18 cellular contexts compared by ENCODE assay signal in genomic region chrX:17601816-17602215, GRCh38.
"Had no signal": no experiment of that assay in that cellular context is flagged by ENCODE, and none has a peak within 500 bp of the region (broad histone marks: within the 10 kb centered on the region; RNA-seq: fewer than 3 reads in every experiment).

No MANE protein-coding gene starts in this region.

- H3K4me3 ChIP-seq: ovary, uterus had no signal

- H3K36me3 ChIP-seq: ovary, uterus had no signal

- H3K36me3 Mint-ChIP-seq: memory B cell had no signal

- H3K4me1 Mint-ChIP-seq: activated B cell treated with CpG ODN at 0.5 μM for 24 hours; activated CD4-positive, alpha-beta T cell treated with anti-CD3 and anti-CD28 coated beads, Interleukin-2, amount 10 ng/mL, durations not matched to agents 24 days and 14 days; activated naive CD8-positive, alpha-beta T cell treated with anti-CD3 and anti-CD28 coated beads, Interleukin-2, amount 50 U/mL, for 24 hours; memory B cell had no signal

- H3K27me3 ChIP-seq: ovary, uterus had no signal

- H3K27ac ChIP-seq: epithelial cell of prostate, ovary had no signal

- H3K9me3 ChIP-seq: ovary, uterus had no signal

- H3K27me3 Mint-ChIP-seq: activated B cell treated with CpG ODN at 0.5 μM for 24 hours, memory B cell had no signal

- H3K4me3 Mint-ChIP-seq: activated B cell treated with CpG ODN at 0.5 μM for 24 hours; activated CD4-positive, alpha-beta T cell treated with anti-CD3 and anti-CD28 coated beads, Interleukin-2, amount 10 ng/mL, durations not matched to agents 24 days and 14 days; activated naive CD8-positive, alpha-beta T cell treated with anti-CD3 and anti-CD28 coated beads, Interleukin-2, amount 50 U/mL, for 24 hours; memory B cell; stimulated activated naive CD8-positive, alpha-beta T cell treated with anti-CD3 and anti-CD28 coated beads, Interleukin-15, Interleukin-2, amounts not matched to agents 100 ng/mL and 50 ng/mL, for 24 hours; T-helper 1 cell treated with Interleukin-12 subunit alpha and Interleukin-12 subunit beta and Interleukin-4 antibody, amounts not matched to agents 30 μg/mL and 1 μg/mL, for 36 hours had no signal

- ATAC-seq: activated naive CD8-positive, alpha-beta T cell treated with anti-CD3 and anti-CD28 coated beads, Interleukin-2, amount 50 U/mL, for 24 hours; left lobe of liver had no signal

- DNase-seq: activated B cell treated with CpG ODN at 0.5 μM for 24 hours; activated CD4-positive, alpha-beta T cell treated with anti-CD3 and anti-CD28 coated beads, Interleukin-2, amount 10 ng/mL, durations not matched to agents 24 days and 14 days; activated naive CD4-positive, alpha-beta T cell treated with Interleukin-2 at 50 U/mL for 16 hours; activated naive CD8-positive, alpha-beta T cell treated with anti-CD3 and anti-CD28 coated beads, Interleukin-2, amount 50 U/mL, for 24 hours; caudate nucleus; cortex of kidney; effector CD8-positive, alpha-beta T cell; hippocampal formation; islet precursor cell; ovary; stimulated activated CD4-positive, alpha-beta T cell treated with anti-CD3 and anti-CD28 coated beads, Interleukin-4, amount 100 ng/mL, for 1 hour; stimulated activated CD8-positive, alpha-beta memory T cell treated with anti-CD3 and anti-CD28 coated beads, Interleukin-4, amount 100 ng/mL, for 48 hours; uterus had no signal

- H3K9me3 Mint-ChIP-seq: activated B cell treated with CpG ODN at 0.5 μM for 24 hours; activated CD4-positive, alpha-beta T cell treated with anti-CD3 and anti-CD28 coated beads, Interleukin-2, amount 10 ng/mL, durations not matched to agents 24 days and 14 days; activated naive CD8-positive, alpha-beta T cell treated with anti-CD3 and anti-CD28 coated beads, Interleukin-2, amount 50 U/mL, for 24 hours; memory B cell; stimulated activated naive CD8-positive, alpha-beta T cell treated with anti-CD3 and anti-CD28 coated beads, Interleukin-15, Interleukin-2, amounts not matched to agents 100 ng/mL and 50 ng/mL, for 24 hours; T-helper 1 cell treated with Interleukin-12 subunit alpha and Interleukin-12 subunit beta and Interleukin-4 antibody, amounts not matched to agents 30 μg/mL and 1 μg/mL, for 36 hours had no signal

- H3K27ac Mint-ChIP-seq: activated B cell treated with CpG ODN at 0.5 μM for 24 hours; activated CD4-positive, alpha-beta T cell treated with anti-CD3 and anti-CD28 coated beads, Interleukin-2, amount 10 ng/mL, durations not matched to agents 24 days and 14 days; activated naive CD8-positive, alpha-beta T cell treated with anti-CD3 and anti-CD28 coated beads, Interleukin-2, amount 50 U/mL, for 24 hours; memory B cell; stimulated activated naive CD8-positive, alpha-beta T cell treated with anti-CD3 and anti-CD28 coated beads, Interleukin-15, Interleukin-2, amounts not matched to agents 100 ng/mL and 50 ng/mL, for 24 hours; T-helper 1 cell treated with Interleukin-12 subunit alpha and Interleukin-12 subunit beta and Interleukin-4 antibody, amounts not matched to agents 30 μg/mL and 1 μg/mL, for 36 hours had no signal
